In genomic region chr16:72597938-72598337, GRCh38 we compare ENCODE assay signal across 10 cellular contexts.
"Had no signal": no experiment of that assay in that cellular context is flagged by ENCODE, and none has a peak within 500 bp of the region (broad histone marks: within the 10 kb centered on the region; RNA-seq: fewer than 3 reads in every experiment).

No MANE protein-coding gene starts in this region.

- H3K27ac ChIP-seq: GM23248 had no signal

- H3K9ac ChIP-seq: GM23248 had no signal

- H3K4me3 Mint-ChIP-seq: HFFc6 had no signal

- DNase-seq: GM23248, GOT3, H7, HFFc6, IMR-90, KG1 had no signal

- H3K36me3 ChIP-seq: HAP-1 had no signal

- FAIRE-seq: HTR-8/SVneo, K562 had no signal

- H2AFZ ChIP-seq: GM23248 had no signal

- H3K4me3 ChIP-seq: GM23248, HAP-1, K562 had no signal

- H3K9me3 Mint-ChIP-seq: HFFc6 had no signal

- H3K9me3 ChIP-seq: HAP-1 had no signal

- ATAC-seq: HCT116, K562 had no signal

- H3K27ac Mint-ChIP-seq: HFFc6 had no signal
